ENCODE assay signal across 8 cellular contexts in genomic region chr13:72726721-72727416, GRCh38. TPM values are rescaled to one million over a fixed set of nuclear protein-coding genes. Genes with fewer than 3 reads are reported as not detected.
DNase-seq lines count a peak whose midpoint lies in the region; ATAC-seq and TF ChIP-seq lines count a peak whose summit lies in the region.

No MANE protein-coding gene starts in this region.

- H3K36me3 ChIP-seq in OCI-LY7 (ENCODE audit: insufficient read depth, low read length) (peaks cover 68% of the 10 kb centered on the region), heart right ventricle (peaks cover 0 to 10% (median 0%) of the 10 kb centered on the region in 9 donors)

- peaks cover 15% of the 10 kb centered on the region for H3K9me3 ChIP-seq in OCI-LY7 (ENCODE audit: low read length)
- no peaks in the 10 kb centered on the region for H3K9me3 ChIP-seq in heart right ventricle

- POLR2A ChIA-PET in OCI-LY7 (lab: Charles Lee) = interaction anchor here (0.7 kb wide), 2 partner anchors 14 to 1446 kb away, joined by 3 to 4 read pairs; no protein-coding TSS in a partner anchor

- H3K27ac ChIP-seq in OCI-LY7 (ENCODE audit: low read depth, low read length, poor library complexity, severe bottlenecking) (peak overlapping the region; percentile 76), heart right ventricle (peak overlapping the region in 9 of 10 donors; percentile 32 to 88 (median 63))

- ATAC-seq in GM19025 (IDR thresholded peaks at IDR 0.05; ENCODE audit: low read depth, unreplicated experiment) (peak; percentile 12), HG03139 (IDR thresholded peaks at IDR 0.05; ENCODE audit: unreplicated experiment) (peak; percentile 27), heart right ventricle (peak; percentile 9 to 62 (median 31)), sciatic nerve (peak; percentile 40)

- H3K4me3 ChIP-seq in OCI-LY7 (ENCODE audit: low read depth, low read length, poor library complexity, severe bottlenecking) (peak overlapping the region; percentile 100), heart right ventricle (peak overlapping the region; percentile 65 to 96 (median 80))

- intact Hi-C loops in OCI-LY7 (cut with micrococcal nuclease; ENCODE audit: unreplicated experiment) = loop anchor here (2.0 kb wide), 1 partner anchor 56 kb away; the partner anchor contains the start of gene PIBF1
- intact Hi-C loops in heart right ventricle (cut with DNase I) = loop anchor here in 5 of 10 donors (2.0 to 10.0 kb wide), 3 partner anchors 54 to 58 kb away; partner anchors contain the start of genes DIS3 (in 5 of the 5) and PIBF1 (in 4 of the 5)
- intact Hi-C loops in sciatic nerve (cut with DNase I) = no loop called here

- H3K27me3 ChIP-seq in heart right ventricle = no peaks in the 10 kb centered on the region

- CTCF ChIA-PET in OCI-LY7 (lab: Charles Lee; ENCODE audit: unreplicated experiment) = no interaction called here

- H4K20me1 ChIP-seq in OCI-LY7 (ENCODE audit: insufficient read depth, low read length) = peaks cover 23% of the 10 kb centered on the region

- WGBS in heart right ventricle, 2 donors = 1 to 2% methylated on average over 48 to 49 of the region's 49 CpGs

- peaks cover 95% of the 10 kb centered on the region for H3K79me2 ChIP-seq in OCI-LY7 (ENCODE audit: insufficient read depth, low read depth, low read length)

- H2AFZ ChIP-seq in OCI-LY7 (ENCODE audit: low read length) = peak overlapping the region; percentile 41; the same call in 1 of the 2 replicates

- H3K9me2 ChIP-seq in OCI-LY7 (ENCODE audit: insufficient read depth, low read length) = no peaks in the 10 kb centered on the region

- H3K4me2 ChIP-seq in OCI-LY7 (ENCODE audit: low read length) = peak overlapping the region; percentile 86

- TF ChIP-seq CTCF in OCI-LY7 (conservative IDR thresholded peaks at IDR 0.05; ENCODE audit: low read length) (no peak), heart right ventricle (IDR thresholded peaks at IDR 0.05) (no peak)

- no TSS peak for BruUV-seq in OCI-LY7 (replicated peaks; lab: Mats Ljungman, UMichigan)

- H3K4me1 ChIP-seq in OCI-LY7 (ENCODE audit: insufficient read depth, low read length, poor library complexity, severe bottlenecking) (peaks cover 37% of the 10 kb centered on the region), heart right ventricle (peaks cover 0 to 39% (median 20%) of the 10 kb centered on the region in 9 donors)

- DNase-seq in CD1c-positive myeloid dendritic cell (ENCODE audit: extremely low spot score) = peak; percentile 62
- peak; percentile 70 for DNase-seq in OCI-LY7 (ENCODE audit: low spot score)
- peak; percentile 9 for DNase-seq in activated effector memory CD4-positive, alpha-beta T cell treated with Interleukin-2 at 50 U/mL for 16 hours
- peak; percentile 21 to 49 for DNase-seq in heart right ventricle
- peak; percentile 73 for DNase-seq in sciatic nerve (ENCODE audit: low spot score)
- DNase-seq in amniotic stem cell (lab: John Stamatoyannopoulos, UW) = no peak

RNA-seq across cellular contexts. Expression of gene MZT1, which starts 0.6 kb away (rescaled TPM):
- total RNA-seq in OCI-LY7 (2014; rRNA removed; shearing (Covaris generic)) = 28.3 and 43.3 TPM in 2 replicates
- total RNA-seq in OCI-LY7 (2022) (50.7 and 53.7 TPM in 2 replicates), heart right ventricle (1 to 10 TPM; 5.8 to 9.6 (median 6.6) TPM), sciatic nerve (9.0 TPM)
- polyA plus RNA-seq in heart right ventricle = 1 to 10 TPM; 6.4 to 7.0 TPM

RNA-seq across cellular contexts. Expression of gene BORA, which starts 0.9 kb away (rescaled TPM):
- 28.3 and 28.6 TPM in 2 replicates for total RNA-seq in OCI-LY7 (2014; rRNA removed; shearing (Covaris generic))
- total RNA-seq in OCI-LY7 (2022) = 30.5 and 30.6 TPM in 2 replicates
- total RNA-seq in heart right ventricle = 1 to 10 TPM in 4 of 10 donors, under 1 TPM in 6; 0.42 to 1.6 (median 0.91) TPM
- under 1 TPM; 0.88 to 0.93 TPM for polyA plus RNA-seq in heart right ventricle
- 2.4 TPM for total RNA-seq in sciatic nerve

RNA-seq across cellular contexts. Expression of gene DIS3, which starts 54.8 kb away (rescaled TPM):
- 30.6 and 36.0 TPM in 2 replicates for total RNA-seq in OCI-LY7 (2014; rRNA removed; shearing (Covaris generic))
- 38.6 and 44.3 TPM in 2 replicates for total RNA-seq in OCI-LY7 (2022)
- 10 to 100 TPM; 13.6 to 19.6 (median 17.2) TPM for total RNA-seq in heart right ventricle
- 1 to 10 TPM; 5.9 to 7.3 TPM for polyA plus RNA-seq in heart right ventricle
- 31.7 TPM for total RNA-seq in sciatic nerve

RNA-seq across cellular contexts. Expression of gene PIBF1, which starts 55.1 kb away (rescaled TPM):
- 23.2 and 27.6 TPM in 2 replicates for total RNA-seq in OCI-LY7 (2014; rRNA removed; shearing (Covaris generic))
- total RNA-seq in OCI-LY7 (2022) (32.1 and 33.7 TPM in 2 replicates), heart right ventricle (10 to 100 TPM; 12.1 to 20.9 (median 16.7) TPM), sciatic nerve (36.1 TPM)
- 10 to 100 TPM in 1 of 2 donors, 1 to 10 TPM in 1; 7.5 to 17.9 TPM for polyA plus RNA-seq in heart right ventricle
